ENCODE assay signal across 16 cellular contexts in genomic region chr3:111666041-111666735, GRCh38. TPM values are rescaled to one million over a fixed set of nuclear protein-coding genes. Genes with fewer than 3 reads are reported as not detected.
DNase-seq lines count a peak whose midpoint lies in the region; ATAC-seq and TF ChIP-seq lines count a peak whose summit lies in the region.
"Had no signal": no experiment of that assay in that cellular context is flagged by ENCODE, and none has a peak within 500 bp of the region (broad histone marks: within the 10 kb centered on the region; RNA-seq: fewer than 3 reads in every experiment).

No MANE protein-coding gene starts in this region.

- dilution Hi-C loops in IMR-90 (cut with HindIII; ENCODE audit: low sequenced_read_pairs, unreplicated experiment) = no loop called here

- no peak for TF ChIP-seq CTCF in IMR-90 (conservative IDR thresholded peaks at IDR 0.05; ENCODE audit: low read depth, low read length)

- no peak overlapping the region for H4K8ac ChIP-seq in IMR-90 (ENCODE audit: low read depth in 2 of 2, low read length in 2 of 2)

- H3K4me2 ChIP-seq in IMR-90 (ENCODE audit: low read depth, low read length) = no peak overlapping the region

- intact Hi-C loops in activated CD4-positive, alpha-beta memory T cell treated with anti-CD3 and anti-CD28 coated beads for 36 hours (cut with micrococcal nuclease) = no loop called here
- intact Hi-C loops in IMR-90 (cut with micrococcal nuclease) = loop anchor here (5.0 kb wide), 2 partner anchors 89 to 301 kb away; no protein-coding TSS in a partner anchor

- peaks cover 49% of the 10 kb centered on the region for H3K4me1 Mint-ChIP-seq in activated CD4-positive, alpha-beta memory T cell treated with anti-CD3 and anti-CD28 coated beads for 36 hours (ENCODE audit: low read depth)
- peaks cover 55% of the 10 kb centered on the region for H3K4me1 Mint-ChIP-seq in activated CD4-positive, alpha-beta memory T cell treated with anti-CD3 and anti-CD28 coated beads, Interleukin-2, amount 10 ng/mL, durations not matched to agents 7 days and 5 days
- peaks cover 61% of the 10 kb centered on the region for H3K4me1 Mint-ChIP-seq in activated naive CD8-positive, alpha-beta T cell treated with anti-CD3 and anti-CD28 coated beads, Interleukin-2, amount 50 U/mL, for 24 hours

- peak overlapping the region; percentile 61 for H3K27ac Mint-ChIP-seq in activated CD4-positive, alpha-beta memory T cell treated with anti-CD3 and anti-CD28 coated beads for 36 hours
- no peak overlapping the region for H3K27ac Mint-ChIP-seq in activated CD4-positive, alpha-beta memory T cell treated with anti-CD3 and anti-CD28 coated beads, Interleukin-2, amount 10 ng/mL, durations not matched to agents 7 days and 5 days
- peak overlapping the region; percentile 46 for H3K27ac Mint-ChIP-seq in activated naive CD8-positive, alpha-beta T cell treated with anti-CD3 and anti-CD28 coated beads, Interleukin-2, amount 50 U/mL, for 24 hours
- H3K27ac Mint-ChIP-seq: endodermal cell had no signal

- CTCF ChIA-PET in activated CD4-positive, alpha-beta memory T cell treated with anti-CD3 and anti-CD28 coated beads for 36 hours (lab: Charles Lee) = interaction anchor here (1.0 to 6.9 kb wide), 14 partner anchors 13 to 377 kb away, joined by 3 to 105 read pairs (median 6); partner anchors contain the start of gene ZBED2
- CTCF ChIA-PET in activated CD4-positive, alpha-beta memory T cell treated with anti-CD3 and anti-CD28 coated beads, Interleukin-2, amount 10 ng/mL, durations not matched to agents 7 days and 5 days (lab: Charles Lee) = interaction anchor here (1.4 to 7.2 kb wide), 3 partner anchors 51 to 194 kb away, joined by 3 to 120 read pairs (median 18); no protein-coding TSS in a partner anchor
- CTCF ChIA-PET in IMR-90 (lab: Yijun Ruan, JAX) = interaction anchor here (1.4 to 2.2 kb wide), 2 partner anchors 25 to 88 kb away, joined by 3 to 9 read pairs; no protein-coding TSS in a partner anchor

- H3K36me3 ChIP-seq in IMR-90 (ENCODE audit: control insufficient read depth, insufficient read depth, low read length) = no peaks in the 10 kb centered on the region
- H3K36me3 ChIP-seq: gastrocnemius medialis, SJSA1, suprapubic skin had no signal

- DNase-seq in activated CD4-positive, alpha-beta memory T cell treated with anti-CD3 and anti-CD28 coated beads for 36 hours = peak; percentile 30
- DNase-seq in activated CD4-positive, alpha-beta memory T cell treated with anti-CD3 and anti-CD28 coated beads, Interleukin-2, amount 10 ng/mL, durations not matched to agents 7 days and 5 days = no peak
- DNase-seq in IMR-90 = no peak
- no peak for DNase-seq in activated naive CD8-positive, alpha-beta T cell treated with anti-CD3 and anti-CD28 coated beads, Interleukin-2, amount 50 U/mL, for 24 hours
- DNase-seq in renal cortical epithelial cell (ENCODE audit: low read depth) = peak; percentile 36
- no peak for DNase-seq in stimulated activated naive CD4-positive, alpha-beta T cell treated with Interleukin-2 at 50 U/mL for 16 hours (lab: John Stamatoyannopoulos, UW)
- DNase-seq: endodermal cell, gastrocnemius medialis, MM.1S, NCI-H2107, small intestine had no signal

- no peak for ATAC-seq in IMR-90 (ENCODE audit: low read depth)
- no peak for ATAC-seq in activated naive CD8-positive, alpha-beta T cell treated with anti-CD3 and anti-CD28 coated beads, Interleukin-2, amount 50 U/mL, for 24 hours
- ATAC-seq in GM21526 (IDR thresholded peaks at IDR 0.05; ENCODE audit: low FRiP score, unreplicated experiment) = no peak
- no peak for ATAC-seq in GM19035 (IDR thresholded peaks at IDR 0.05; ENCODE audit: unreplicated experiment)
- ATAC-seq: gastrocnemius medialis had no signal

- in situ Hi-C loops in IMR-90 (cut with MboI; ENCODE audit: low sequenced_read_pairs) = no loop called here

- no peaks in the 10 kb centered on the region for H3K27me3 Mint-ChIP-seq in activated CD4-positive, alpha-beta memory T cell treated with anti-CD3 and anti-CD28 coated beads for 36 hours
- no peaks in the 10 kb centered on the region for H3K27me3 Mint-ChIP-seq in activated CD4-positive, alpha-beta memory T cell treated with anti-CD3 and anti-CD28 coated beads, Interleukin-2, amount 10 ng/mL, durations not matched to agents 7 days and 5 days
- no peaks in the 10 kb centered on the region for H3K27me3 Mint-ChIP-seq in activated naive CD8-positive, alpha-beta T cell treated with anti-CD3 and anti-CD28 coated beads, Interleukin-2, amount 50 U/mL, for 24 hours

- H3K9me1 ChIP-seq in IMR-90 (ENCODE audit: insufficient read depth, low read length) = peaks cover 10% of the 10 kb centered on the region; the same call in 1 of the 2 replicates

- no peak overlapping the region for H2AK5ac ChIP-seq in IMR-90 (ENCODE audit: low read depth, low read length)

- BruUV-seq in IMR-90 (replicated peaks; lab: Mats Ljungman, UMichigan) = no TSS peak

- no peak overlapping the region for H3K4me3 Mint-ChIP-seq in activated CD4-positive, alpha-beta memory T cell treated with anti-CD3 and anti-CD28 coated beads for 36 hours
- H3K4me3 Mint-ChIP-seq in activated CD4-positive, alpha-beta memory T cell treated with anti-CD3 and anti-CD28 coated beads, Interleukin-2, amount 10 ng/mL, durations not matched to agents 7 days and 5 days = no peak overlapping the region
- H3K4me3 Mint-ChIP-seq in activated naive CD8-positive, alpha-beta T cell treated with anti-CD3 and anti-CD28 coated beads, Interleukin-2, amount 50 U/mL, for 24 hours = no peak overlapping the region
- H3K4me3 Mint-ChIP-seq: endodermal cell had no signal

- H3K4me3 ChIP-seq in IMR-90 (ENCODE audit: insufficient read depth, low read depth, low read length) = no peak overlapping the region
- H3K4me3 ChIP-seq: gastrocnemius medialis, SJSA1, suprapubic skin had no signal

- H3K9me3 ChIP-seq in IMR-90 (ENCODE audit: control insufficient read depth, insufficient read depth, low read length) = peaks cover 7% of the 10 kb centered on the region
- H3K9me3 ChIP-seq: gastrocnemius medialis, suprapubic skin had no signal

- no peak for TF ChIP-seq POLR2A in IMR-90 (IDR thresholded peaks at IDR 0.05; ENCODE audit: low read depth, low read length)

- H2AK9ac ChIP-seq in IMR-90 (replicated peaks; ENCODE audit: low read depth, low read length, poor library complexity) = no peak overlapping the region

- no peaks in the 10 kb centered on the region for H4K20me1 ChIP-seq in IMR-90 (ENCODE audit: insufficient read depth, low read length)

- H3K9ac ChIP-seq in IMR-90 (ENCODE audit: low read depth, low read length) = no peak overlapping the region
- H3K9ac ChIP-seq: parathyroid adenoma had no signal

- H2AFZ ChIP-seq in IMR-90 (replicated peaks; ENCODE audit: low read length, poor library complexity) = peak overlapping the region; percentile 56
- H2AFZ ChIP-seq: parathyroid adenoma had no signal

- H2BK20ac ChIP-seq in IMR-90 (ENCODE audit: low read depth, low read length) = no peak overlapping the region

- no peaks in the 10 kb centered on the region for H3K79me1 ChIP-seq in IMR-90 (ENCODE audit: low read depth in 1 of 2, low read length in 2 of 2)

- H2BK15ac ChIP-seq in IMR-90 (ENCODE audit: low read depth, low read length) = no peak overlapping the region; the same call in 2 of the 3 replicates

- H2BK120ac ChIP-seq in IMR-90 (ENCODE audit: low read depth, low read length) = peak overlapping the region; percentile 46; the same call in 1 of the 2 replicates

- H3K36me3 Mint-ChIP-seq in activated CD4-positive, alpha-beta memory T cell treated with anti-CD3 and anti-CD28 coated beads for 36 hours = peaks cover 30% of the 10 kb centered on the region
- H3K36me3 Mint-ChIP-seq in activated CD4-positive, alpha-beta memory T cell treated with anti-CD3 and anti-CD28 coated beads, Interleukin-2, amount 10 ng/mL, durations not matched to agents 7 days and 5 days (ENCODE audit: low read depth) = peaks cover 55% of the 10 kb centered on the region
- peaks cover 29% of the 10 kb centered on the region for H3K36me3 Mint-ChIP-seq in activated naive CD8-positive, alpha-beta T cell treated with anti-CD3 and anti-CD28 coated beads, Interleukin-2, amount 50 U/mL, for 24 hours (ENCODE audit: low read depth)

- H3K9me3 Mint-ChIP-seq in activated CD4-positive, alpha-beta memory T cell treated with anti-CD3 and anti-CD28 coated beads for 36 hours = peaks cover 30% of the 10 kb centered on the region
- H3K9me3 Mint-ChIP-seq in activated CD4-positive, alpha-beta memory T cell treated with anti-CD3 and anti-CD28 coated beads, Interleukin-2, amount 10 ng/mL, durations not matched to agents 7 days and 5 days = peaks cover 16% of the 10 kb centered on the region
- peaks cover 26% of the 10 kb centered on the region for H3K9me3 Mint-ChIP-seq in activated naive CD8-positive, alpha-beta T cell treated with anti-CD3 and anti-CD28 coated beads, Interleukin-2, amount 50 U/mL, for 24 hours

- H3K4ac ChIP-seq in IMR-90 (ENCODE audit: low read depth, low read length) = no peak overlapping the region

- H4K5ac ChIP-seq in IMR-90 (ENCODE audit: low read depth, low read length) = no peak overlapping the region

- no peak overlapping the region for H3K56ac ChIP-seq in IMR-90 (ENCODE audit: extremely low read depth, insufficient read depth, low read length)

- no peak overlapping the region; the same call in 1 of the 2 replicates for H3K14ac ChIP-seq in IMR-90 (replicated peaks; ENCODE audit: low read depth, low read length)

- H2BK5ac ChIP-seq in IMR-90 (ENCODE audit: low read depth, low read length, poor library complexity, severe bottlenecking) = no peak overlapping the region

- H3K27ac ChIP-seq in IMR-90 (ENCODE audit: insufficient read depth, low read length) = no peak overlapping the region
- H3K27ac ChIP-seq: gastrocnemius medialis, parathyroid adenoma, SJSA1, suprapubic skin had no signal

- no CpG with 5 or more reads among the region's 4 CpGs for WGBS in IMR-90 (ENCODE audit: extremely low coverage in 2 of 2, insufficient read length in 1 of 2), 2 experiments

- POLR2A ChIA-PET in activated CD4-positive, alpha-beta memory T cell treated with anti-CD3 and anti-CD28 coated beads for 36 hours (lab: Charles Lee) = no interaction called here
- POLR2A ChIA-PET in activated CD4-positive, alpha-beta memory T cell treated with anti-CD3 and anti-CD28 coated beads, Interleukin-2, amount 10 ng/mL, durations not matched to agents 7 days and 5 days (lab: Charles Lee) = interaction anchor here (0.7 to 2.0 kb wide), 4 partner anchors 51 to 123 kb away, joined by 3 to 7 read pairs (median 4); no protein-coding TSS in a partner anchor
- POLR2A ChIA-PET in IMR-90 (lab: Charles Lee; ENCODE audit: unreplicated experiment) = interaction anchor here (0.6 kb wide), 2 partner anchors 76 to 559 kb away, joined by 3 to 4 read pairs; no protein-coding TSS in a partner anchor

- H3K4me1 ChIP-seq in IMR-90 (ENCODE audit: control insufficient read depth, insufficient read depth, low read length) = peaks cover 5% of the 10 kb centered on the region
- H3K4me1 ChIP-seq: parathyroid adenoma had no signal

- H3K23ac ChIP-seq in IMR-90 (ENCODE audit: low read depth, low read length) = peak overlapping the region; percentile 21; the same call in 1 of the 2 replicates

- TF ChIP-seq RAD21 in IMR-90 (IDR thresholded peaks at IDR 0.05; ENCODE audit: low read length) = no peak

- no peak overlapping the region for H3K18ac ChIP-seq in IMR-90 (ENCODE audit: low read depth, low read length)

- no peaks in the 10 kb centered on the region for H3K27me3 ChIP-seq in IMR-90 (ENCODE audit: control insufficient read depth, insufficient read depth, low read length)
- H3K27me3 ChIP-seq: gastrocnemius medialis, SJSA1, suprapubic skin had no signal

- no peak overlapping the region for H4K91ac ChIP-seq in IMR-90 (ENCODE audit: insufficient read depth, low read depth, low read length)

RNA-seq across cellular contexts. Expression of gene PLCXD2, which starts 8.3 kb away (rescaled TPM):
- total RNA-seq in activated CD4-positive, alpha-beta memory T cell treated with anti-CD3 and anti-CD28 coated beads for 36 hours = 1 to 10 TPM; 6.8 to 6.9 TPM
- total RNA-seq in activated CD4-positive, alpha-beta memory T cell treated with anti-CD3 and anti-CD28 coated beads, Interleukin-2, amount 10 ng/mL, durations not matched to agents 7 days and 5 days = 10 to 100 TPM; 12.1 to 13.2 TPM
- total RNA-seq in IMR-90 (2012; rRNA removed) (2.2 and 2.5 TPM in 2 replicates), renal cortical epithelial cell (8.9 and 36.4 TPM in 2 replicates)
- polyA plus RNA-seq in IMR-90 (2012; rRNA removed) = 0.55 and 0.57 TPM in 2 replicates
- polyA plus RNA-seq in IMR-90 (2012; cell fraction: cytosol; rRNA removed) = 0.20 and 0.37 TPM in 2 replicates
- 0.74 and 1.9 TPM in 2 replicates for polyA plus RNA-seq in IMR-90 (2012; cell fraction: nucleus; rRNA removed; ENCODE audit: low replicate concordance)

Comparison
In these comparisons a context has a peak if more than half of its experiments do, and no peak if none do; other contexts are left out.
1. DNase-seq: peak in activated CD4-positive, alpha-beta memory T cell treated with anti-CD3 and anti-CD28 coated beads for 36 hours (single experiment) and renal cortical epithelial cell (single experiment); none in activated CD4-positive, alpha-beta memory T cell treated with anti-CD3 and anti-CD28 coated beads, Interleukin-2, amount 10 ng/mL, durations not matched to agents 7 days and 5 days (single experiment), IMR-90 (single experiment), activated naive CD8-positive, alpha-beta T cell treated with anti-CD3 and anti-CD28 coated beads, Interleukin-2, amount 50 U/mL, for 24 hours (single experiment) and stimulated activated naive CD4-positive, alpha-beta T cell treated with Interleukin-2 at 50 U/mL for 16 hours (single experiment).